ENCODE assay signal across 8 cellular contexts in the genomic region with DNA sequence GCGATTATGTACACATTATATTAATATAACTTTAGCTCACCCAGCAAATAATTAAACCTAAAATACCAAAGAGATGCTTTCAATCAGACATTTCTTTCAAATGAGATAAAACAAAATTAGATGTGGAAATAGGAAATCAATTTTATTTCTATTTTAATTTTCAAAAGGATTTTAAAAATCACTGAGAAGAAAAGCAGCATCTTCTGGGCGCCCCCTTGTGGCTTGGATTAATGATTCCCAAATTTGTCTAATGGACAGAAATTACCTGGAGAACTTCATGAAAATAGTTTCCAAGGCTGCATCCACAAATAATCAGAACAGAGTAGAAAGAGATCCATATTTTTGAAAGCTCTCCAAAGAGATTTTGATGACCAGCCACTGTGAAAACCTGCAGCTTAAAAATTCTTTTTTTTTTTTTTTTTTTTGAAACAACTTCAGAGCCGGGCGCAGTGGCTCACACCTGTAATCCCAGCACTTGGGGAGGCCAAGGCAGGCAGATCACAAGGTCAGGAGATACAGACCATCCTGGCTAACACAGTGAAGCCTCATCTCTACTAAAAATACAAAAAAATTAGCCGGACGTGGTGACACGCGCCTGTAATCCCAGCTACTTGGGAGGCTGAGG. TPM values are rescaled to one million over a fixed set of nuclear protein-coding genes. Genes with fewer than 3 reads are reported as not detected.
DNase-seq lines count a peak whose midpoint lies in the region; ATAC-seq, FAIRE-seq and TF ChIP-seq lines count a peak whose summit lies in the region.

No MANE protein-coding gene starts in this region.

- no peak overlapping the region for H3K4me3 ChIP-seq in CD8-positive, alpha-beta memory T cell (ENCODE audit: low read length)
- no peak overlapping the region for H3K4me3 ChIP-seq in HCT116 (replicated peaks in 1 of 2; ENCODE audit: low read depth in 1 of 2, low read length in 2 of 2)
- H3K4me3 ChIP-seq in WERI-Rb-1 (ENCODE audit: low read depth, low read length) = no peak overlapping the region

- peaks cover 10 to 24% (median 18%) of the 10 kb centered on the region in 3 donors for H3K4me1 Mint-ChIP-seq in CD8-positive, alpha-beta memory T cell
- H3K4me1 Mint-ChIP-seq in endothelial cell (ENCODE audit: unreplicated experiment) (peaks cover 29% of the 10 kb centered on the region), neural crest cell (peaks cover 8% of the 10 kb centered on the region)

- no peak overlapping the region for H3K27ac ChIP-seq in CD8-positive, alpha-beta memory T cell (ENCODE audit: low read depth, low read length)
- H3K27ac ChIP-seq in HCT116 (ENCODE audit: low read depth, low read length) (no peak overlapping the region), WERI-Rb-1 (no peak overlapping the region)

- CTCF ChIA-PET in CD8-positive, alpha-beta memory T cell (lab: Charles Lee) = interaction anchor here (0.6 to 7.4 kb wide), 37 partner anchors 9 to 642 kb away, joined by 3 to 85 read pairs (median 4); partner anchors contain the start of genes ABHD17B, C9orf85 and CEMIP2
- CTCF ChIA-PET in HCT116 (lab: Charles Lee) = interaction anchor here (0.8 to 3.0 kb wide), 7 partner anchors 9 to 534 kb away, joined by 3 to 10 read pairs (median 6); partner anchors contain the start of genes ABHD17B and C9orf85

- RAD21 ChIA-PET in HCT116 (lab: Charles Lee; ENCODE audit: low non-redundant PET in 1 of 2, low total read pairs in 2 of 2, uncharacterized antibody in 2 of 2, unreplicated experiment in 2 of 2) = no interaction called here

- ATAC-seq in HCT116 = no peak
- no peak for ATAC-seq in GM21737 (IDR thresholded peaks at IDR 0.05; ENCODE audit: unreplicated experiment)
- ATAC-seq in HG03139 (IDR thresholded peaks at IDR 0.05; ENCODE audit: unreplicated experiment) = no peak

- no peak overlapping the region for H2AFZ ChIP-seq in HCT116 (ENCODE audit: low read depth, low read length, poor library complexity, severe bottlenecking)

- no peaks in the 10 kb centered on the region for H3K36me3 Mint-ChIP-seq in CD8-positive, alpha-beta memory T cell
- H3K36me3 Mint-ChIP-seq in endothelial cell (ENCODE audit: low read depth, unreplicated experiment) (no peaks in the 10 kb centered on the region), neural crest cell (ENCODE audit: low read depth) (no peaks in the 10 kb centered on the region)

- DNase-seq in CD8-positive, alpha-beta memory T cell = peak; percentile 25 to 62 (median 44)
- DNase-seq in HCT116 (ENCODE audit: low read depth, low spot score) (peak; percentile 10), WERI-Rb-1 (peak; percentile 29), endothelial cell (ENCODE audit: low spot score) (peak; percentile 62), neural crest cell (ENCODE audit: low read depth, low spot score) (peak; percentile 57), GM12892 (ENCODE audit: insufficient read length) (no peak)

- H3K9ac ChIP-seq in HCT116 (ENCODE audit: low read length) = no peak overlapping the region

- H3K9me3 ChIP-seq in CD8-positive, alpha-beta memory T cell (ENCODE audit: low read length) = no peaks in the 10 kb centered on the region
- H3K9me3 ChIP-seq in HCT116 (ENCODE audit: control insufficient read depth in 1 of 2, insufficient read depth in 1 of 2, low read depth in 1 of 2, low read length in 2 of 2) = no peaks in the 10 kb centered on the region
- H3K9me3 ChIP-seq in WERI-Rb-1 (ENCODE audit: severe bottlenecking) = no peaks in the 10 kb centered on the region

- TF ChIP-seq POLR2A in HCT116 (IDR thresholded peaks at IDR 0.05; ENCODE audit: borderline replicate concordance, extremely low read depth, insufficient read depth, insufficient read length) (no peak), GM12892 (IDR thresholded peaks at IDR 0.05; ENCODE audit: low read depth, low read length) (no peak)

- no peaks in the 10 kb centered on the region for H3K36me3 ChIP-seq in CD8-positive, alpha-beta memory T cell (ENCODE audit: insufficient read depth, low read length)
- H3K36me3 ChIP-seq in HCT116 (ENCODE audit: control insufficient read depth in 1 of 2, insufficient read depth in 2 of 2, low read length in 2 of 2) (no peaks in the 10 kb centered on the region), WERI-Rb-1 (no peaks in the 10 kb centered on the region)

- no peaks in the 10 kb centered on the region for H3K9me2 ChIP-seq in HCT116 (ENCODE audit: insufficient read depth)

- intact Hi-C loops in HCT116 (cut with micrococcal nuclease) = loop anchor here (10.0 kb wide), 1 partner anchor 1184 kb away; no protein-coding TSS in a partner anchor

- no peak overlapping the region for H3K4me2 ChIP-seq in HCT116 (ENCODE audit: low read length)

- H3K27ac Mint-ChIP-seq in CD8-positive, alpha-beta memory T cell = peak overlapping the region in 2 of 8 donors; percentile 15 to 69
- H3K27ac Mint-ChIP-seq in endothelial cell (ENCODE audit: unreplicated experiment) (no peak overlapping the region), neural crest cell (ENCODE audit: unreplicated experiment) (no peak overlapping the region)

- H3K79me2 ChIP-seq in HCT116 (ENCODE audit: insufficient read depth, low read length) = no peaks in the 10 kb centered on the region

- H3K27me3 Mint-ChIP-seq in CD8-positive, alpha-beta memory T cell = peaks cover 0 to 2% of the 10 kb centered on the region in 2 donors
- H3K27me3 Mint-ChIP-seq in endothelial cell (ENCODE audit: unreplicated experiment) (no peaks in the 10 kb centered on the region), neural crest cell (ENCODE audit: low read depth) (no peaks in the 10 kb centered on the region)

- POLR2A ChIA-PET in CD8-positive, alpha-beta memory T cell (lab: Charles Lee) = interaction anchor here (0.6 kb wide), 2 partner anchors 102 to 1177 kb away, joined by 4 read pairs; no protein-coding TSS in a partner anchor
- POLR2A ChIA-PET in HCT116 (lab: Charles Lee) = no interaction called here

- TF ChIP-seq RAD21 in HCT116 (IDR thresholded peaks at IDR 0.05; ENCODE audit: low read depth) = peak; percentile 62

- no peak overlapping the region for H3K4me3 Mint-ChIP-seq in CD8-positive, alpha-beta memory T cell
- H3K4me3 Mint-ChIP-seq in endothelial cell (ENCODE audit: unreplicated experiment) = no peak overlapping the region
- H3K4me3 Mint-ChIP-seq in neural crest cell = no peak overlapping the region

- H3K9me3 Mint-ChIP-seq in CD8-positive, alpha-beta memory T cell = no peaks in the 10 kb centered on the region
- H3K9me3 Mint-ChIP-seq in endothelial cell (ENCODE audit: unreplicated experiment) (no peaks in the 10 kb centered on the region), neural crest cell (no peaks in the 10 kb centered on the region)

- no peaks in the 10 kb centered on the region for H3K27me3 ChIP-seq in CD8-positive, alpha-beta memory T cell (ENCODE audit: insufficient read depth, low read length, poor library complexity, severe bottlenecking)
- H3K27me3 ChIP-seq in HCT116 (ENCODE audit: insufficient read depth, low read length) = no peaks in the 10 kb centered on the region
- H3K27me3 ChIP-seq in WERI-Rb-1 (ENCODE audit: insufficient read depth, low read depth, severe bottlenecking) = no peaks in the 10 kb centered on the region

- no peaks in the 10 kb centered on the region for H4K20me1 ChIP-seq in HCT116 (ENCODE audit: insufficient read depth)

- H3K4me1 ChIP-seq in CD8-positive, alpha-beta memory T cell (ENCODE audit: insufficient read depth, low read length) = peaks cover 8% of the 10 kb centered on the region
- H3K4me1 ChIP-seq in HCT116 (ENCODE audit: control insufficient read depth in 1 of 2, insufficient read depth in 2 of 2, low read length in 2 of 2) = no peaks in the 10 kb centered on the region

- peak; percentile 55 to 81 (median 68); a peak in 5 of 6 replicates for TF ChIP-seq CTCF in HCT116 (IDR thresholded peaks at IDR 0.05 in 2 of 3, conservative IDR thresholded peaks at IDR 0.05 in 1 of 3; ENCODE audit: borderline replicate concordance in 1 of 3, insufficient read depth in 1 of 3, low read depth in 2 of 3, low read length in 2 of 3)
- peak; percentile 37; the same call in 1 of the 2 replicates for TF ChIP-seq CTCF in WERI-Rb-1 (IDR thresholded peaks at IDR 0.05; ENCODE audit: low read depth, low read length)
- peak; percentile 92 for TF ChIP-seq CTCF in endothelial cell (IDR thresholded peaks at IDR 0.05; ENCODE audit: unreplicated experiment)
- peak; percentile 88 for TF ChIP-seq CTCF in neural crest cell (conservative IDR thresholded peaks at IDR 0.05)

- FAIRE-seq in GM12892 (lab: Jason Lieb, UNC) = no peak

- BruUV-seq in HCT116 (replicated peaks; lab: Mats Ljungman, UMichigan) = no TSS peak

TF ChIP-seq in HCT116, 20 proteins besides CTCF, POLR2A, EP300 and RAD21 (continues in another document):
- TF ChIP-seq JUND (IDR thresholded peaks at IDR 0.05) (no peak), CEBPB (IDR thresholded peaks at IDR 0.05; ENCODE audit: low read depth) (no peak), EZH2phosphoT487 (IDR thresholded peaks at IDR 0.05; ENCODE audit: borderline replicate concordance) (no peak)
- TF ChIP-seq, protein P1, sequence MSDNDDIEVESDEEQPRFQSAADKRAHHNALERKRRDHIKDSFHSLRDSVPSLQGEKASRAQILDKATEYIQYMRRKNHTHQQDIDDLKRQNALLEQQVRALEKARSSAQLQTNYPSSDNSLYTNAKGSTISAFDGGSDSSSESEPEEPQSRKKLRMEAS (IDR thresholded peaks at IDR 0.05) = no peak

RNA-seq across cellular contexts. Expression of gene CEMIP2, which starts 50.9 kb away (rescaled TPM):
- 10 to 100 TPM; 74.1 to 75.5 TPM for total RNA-seq in CD8-positive, alpha-beta memory T cell
- 8.8 TPM for polyA plus RNA-seq in CD8-positive, alpha-beta memory T cell
- total RNA-seq in HCT116 (2021; ENCODE audit: unreplicated experiment) (14.3 TPM), endothelial cell (ENCODE audit: unreplicated experiment) (112 TPM), neural crest cell (90.2 and 94.4 TPM in 2 replicates)
- 8.5 and 10.6 TPM in 2 replicates for polyA plus RNA-seq in HCT116 (2012)
- 0.57 TPM for polyA plus RNA-seq in GM12892 (2012; ENCODE audit: missing spikeins)

Comparison
In these comparisons a context has a peak if more than half of its experiments do, and no peak if none do; other contexts are left out.
1. CTCF ChIP-seq: peak in every context shown above with its lines; median percentile 92 in endothelial cell; 88 in neural crest cell; 68 in HCT116; 37 in WERI-Rb-1.